16 cellular contexts compared by ENCODE assay signal in the genomic region with DNA sequence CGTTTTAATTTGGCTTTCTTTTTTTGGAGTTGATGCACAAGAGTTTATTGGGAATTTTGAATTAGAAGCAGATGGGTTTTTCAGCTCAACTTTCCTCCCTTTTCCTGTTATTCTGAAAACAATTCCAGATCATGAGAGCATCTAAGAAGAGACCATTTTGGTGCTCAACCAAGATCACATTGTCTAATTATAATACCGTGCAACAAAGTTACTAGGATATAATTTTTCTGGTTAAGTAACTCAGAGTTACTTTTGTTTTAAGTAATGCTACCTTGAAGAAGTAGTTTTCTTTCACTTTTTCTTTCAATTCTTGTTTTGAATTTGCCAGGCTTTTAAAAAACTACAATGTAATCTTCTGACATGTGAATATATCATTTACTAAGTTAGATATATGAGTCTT.
DNase-seq lines count a peak whose midpoint lies in the region; ATAC-seq and TF ChIP-seq lines count a peak whose summit lies in the region.
"Had no signal": no experiment of that assay in that cellular context is flagged by ENCODE, and none has a peak within 500 bp of the region (broad histone marks: within the 10 kb centered on the region; RNA-seq: fewer than 3 reads in every experiment).

No MANE protein-coding gene starts in this region.

- H3K27ac ChIP-seq in OCI-LY3 (ENCODE audit: low read length) (no peak overlapping the region), hepatocyte (peak overlapping the region; percentile 27)
- H3K27ac ChIP-seq: RWPE1 had no signal

- peaks cover 17% of the 10 kb centered on the region for H3K4me1 ChIP-seq in OCI-LY3 (ENCODE audit: low read length)
- H3K4me1 ChIP-seq in hepatocyte (ENCODE audit: insufficient read depth): peaks cover 3% of the 10 kb centered on the region

- no peaks in the 10 kb centered on the region for H3K27me3 ChIP-seq in OCI-LY3 (ENCODE audit: low read depth, low read length)
- H3K27me3 ChIP-seq in hepatocyte: no peaks in the 10 kb centered on the region
- H3K27me3 ChIP-seq: esophagus muscularis mucosa, testis had no signal

- 68% methylated on average over 2 of the region's 2 CpGs for WGBS in hepatocyte (ENCODE audit: low lambda C conversion rate, missing lambda C conversion rate)

- DNase-seq in activated CD4-positive, CD25-positive, alpha-beta regulatory T cell treated with anti-CD3 and anti-CD28 coated beads, Interleukin-2, amount 50 U/mL, for 72 hours: no peak
- DNase-seq in hepatocyte (ENCODE audit: low spot score): no peak
- no peak for DNase-seq in DMS79 (lab: John Stamatoyannopoulos, UW)
- DNase-seq in NCI-H1417 (lab: John Stamatoyannopoulos, UW): no peak
- DNase-seq: activated effector memory CD4-positive, alpha-beta T cell treated with anti-CD3 and anti-CD28 coated beads, Interleukin-2, amount 50 U/mL, for 16 hours; dermis blood vessel endothelial cell; naive B cell; NCI-H2081; NCI-H748 treated with DMSO at 0.1 percent for 48 hours; testis had no signal

- H4K20me1 ChIP-seq in OCI-LY3 (ENCODE audit: insufficient read depth, low read length) (no peaks in the 10 kb centered on the region), hepatocyte (ENCODE audit: insufficient read depth, poor library complexity, severe bottlenecking) (no peaks in the 10 kb centered on the region)

- peak; percentile 88 to 97 for ATAC-seq in activated CD4-positive, CD25-positive, alpha-beta regulatory T cell treated with anti-CD3 and anti-CD28 coated beads, Interleukin-2, amount 50 U/mL, for 24 hours
- peak; percentile 63 for ATAC-seq in GM18907 (IDR thresholded peaks at IDR 0.05; ENCODE audit: unreplicated experiment)
- ATAC-seq in GM18519 (IDR thresholded peaks at IDR 0.05; ENCODE audit: low FRiP score, unreplicated experiment): no peak

- no peaks in the 10 kb centered on the region for H3K79me2 ChIP-seq in OCI-LY3 (ENCODE audit: low read length)
- H3K79me2 ChIP-seq in hepatocyte: no peaks in the 10 kb centered on the region

- TF ChIP-seq CTCF in OCI-LY3 (IDR thresholded peaks at IDR 0.05; ENCODE audit: low read depth, low read length) (no peak), hepatocyte (IDR thresholded peaks at IDR 0.05; ENCODE audit: poor library complexity) (no peak)

- no peak overlapping the region for H3K9ac ChIP-seq in OCI-LY3 (ENCODE audit: low read length)

- peak overlapping the region; percentile 24 for H3K4me2 ChIP-seq in OCI-LY3 (ENCODE audit: low read length)
- H3K4me2 ChIP-seq in hepatocyte: peak overlapping the region; percentile 13

- H3K36me3 ChIP-seq in OCI-LY3 (replicated peaks; ENCODE audit: low read depth, low read length) (no peaks in the 10 kb centered on the region), hepatocyte (replicated peaks; ENCODE audit: insufficient read depth, low read depth) (no peaks in the 10 kb centered on the region)
- H3K36me3 ChIP-seq: esophagus muscularis mucosa had no signal

- H3K9me3 ChIP-seq in OCI-LY3 (ENCODE audit: insufficient read depth, low read length) (no peaks in the 10 kb centered on the region), hepatocyte (ENCODE audit: low read depth) (no peaks in the 10 kb centered on the region)
- H3K9me3 ChIP-seq: esophagus muscularis mucosa, testis had no signal

- H3K9me2 ChIP-seq in hepatocyte (replicated peaks; ENCODE audit: insufficient read depth): no peaks in the 10 kb centered on the region

- H2AFZ ChIP-seq in OCI-LY3 (ENCODE audit: low read depth, low read length) (no peak overlapping the region), hepatocyte (peak overlapping the region; percentile 1)

- H3K4me3 ChIP-seq in OCI-LY3 (ENCODE audit: low read length): no peak overlapping the region
- H3K4me3 ChIP-seq in hepatocyte: no peak overlapping the region
- H3K4me3 ChIP-seq: esophagus muscularis mucosa, testis had no signal
